ENCODE assay signal across 9 cellular contexts in genomic region chr7:7565746-7566650, GRCh38. TPM values are rescaled to one million over a fixed set of nuclear protein-coding genes. Genes with fewer than 3 reads are reported as not detected.
DNase-seq lines count a peak whose midpoint lies in the region; ATAC-seq and TF ChIP-seq lines count a peak whose summit lies in the region.
"Had no signal": no experiment of that assay in that cellular context is flagged by ENCODE, and none has a peak within 500 bp of the region (broad histone marks: within the 10 kb centered on the region; RNA-seq: fewer than 3 reads in every experiment).

No MANE protein-coding gene starts in this region.

- no peaks in the 10 kb centered on the region for H3K27me3 ChIP-seq in A673 (replicated peaks; ENCODE audit: insufficient read depth, low read depth, low read length, poor library complexity)
- no peaks in the 10 kb centered on the region for H3K27me3 ChIP-seq in stomach smooth muscle (ENCODE audit: control insufficient read depth in 1 of 2, insufficient read depth in 2 of 2, low read length in 2 of 2)

- intact Hi-C loops in A673 (cut with micrococcal nuclease; ENCODE audit: unreplicated experiment), result no loop called here

- CTCF ChIA-PET in A673 (lab: Charles Lee), result no interaction called here

- DNase-seq in A673 (ENCODE audit: low spot score), result no peak
- DNase-seq in NK-92 treated with Interleukin-12 subunit alpha and Interleukin-12 subunit beta, amount 100 ng/mL, for 24 hours (lab: John Stamatoyannopoulos, UW), result no peak
- DNase-seq in cerebellar cortex (ENCODE audit: low spot score), result no peak

- H3K27ac ChIP-seq in A673 (ENCODE audit: low read depth, low read length, poor library complexity, severe bottlenecking), result peak overlapping the region; percentile 94
- H3K27ac ChIP-seq in stomach smooth muscle (ENCODE audit: low read length), result peak overlapping the region; percentile 69

- no TSS peak for BruUV-seq in A673 (replicated peaks; lab: Mats Ljungman, UMichigan)

- H3K9me3 ChIP-seq in A673 (ENCODE audit: low read depth, low read length, poor library complexity, severe bottlenecking) (no peaks in the 10 kb centered on the region), stomach smooth muscle (ENCODE audit: control insufficient read depth in 2 of 2, low read length in 2 of 2) (no peaks in the 10 kb centered on the region)

- ATAC-seq in GM18909 (IDR thresholded peaks at IDR 0.05; ENCODE audit: poor library complexity, unreplicated experiment) (peak; percentile 33), HG03097 (IDR thresholded peaks at IDR 0.05; ENCODE audit: low FRiP score, unreplicated experiment) (peak; percentile 25), SK-N-SH treated with all-trans-retinoic acid at 6 μM for 48 hours (peak; percentile 2)

- H3K4me1 ChIP-seq in A673 (ENCODE audit: insufficient read depth, low read length, poor library complexity, severe bottlenecking), result peaks cover 26% of the 10 kb centered on the region
- peaks cover 13% of the 10 kb centered on the region for H3K4me1 ChIP-seq in stomach smooth muscle (ENCODE audit: control insufficient read depth, insufficient read depth, low read length)

- TF ChIP-seq CTCF in A673 (conservative IDR thresholded peaks at IDR 0.05; ENCODE audit: low read depth, low read length), result no peak

- H3K4me3 ChIP-seq in A673 (ENCODE audit: low read depth, low read length, poor library complexity, severe bottlenecking), result peak overlapping the region; percentile 93
- H3K4me3 ChIP-seq in iPS-11a (ENCODE audit: low read depth, low read length), result peak overlapping the region; percentile 2
- peak overlapping the region; percentile 83 to 85 for H3K4me3 ChIP-seq in stomach smooth muscle (ENCODE audit: low read length in 2 of 2)

- H3K36me3 ChIP-seq in A673 (ENCODE audit: insufficient read depth, low read length, poor library complexity, severe bottlenecking) (no peaks in the 10 kb centered on the region), stomach smooth muscle (ENCODE audit: control insufficient read depth in 2 of 2, insufficient read depth in 2 of 2, low read length in 2 of 2) (no peaks in the 10 kb centered on the region)

- peak overlapping the region; percentile 88 to 92 for H3K9ac ChIP-seq in stomach smooth muscle (ENCODE audit: low read length in 2 of 2)

- POLR2A ChIA-PET in A673 (lab: Charles Lee; ENCODE audit: low non-redundant PET), result no interaction called here

TF ChIP-seq in SK-N-SH treated with all-trans-retinoic acid at 6 μM for 48 hours, 23 proteins besides CTCF, POLR2A, EP300 and RAD21:
- TF ChIP-seq ZFP3 (CRISPR knock-in tag; IDR thresholded peaks at IDR 0.05) (no peak), GLIS3 (CRISPR knock-in tag; IDR thresholded peaks at IDR 0.05) (no peak), TOX (CRISPR knock-in tag; IDR thresholded peaks at IDR 0.05; ENCODE audit: borderline replicate concordance) (no peak), PPARA (CRISPR knock-in tag; IDR thresholded peaks at IDR 0.05; ENCODE audit: borderline replicate concordance) (no peak), ZNF70 (CRISPR knock-in tag; IDR thresholded peaks at IDR 0.05) (no peak), ISL1 (CRISPR knock-in tag; IDR thresholded peaks at IDR 0.05) (no peak), ARNTL (CRISPR knock-in tag; IDR thresholded peaks at IDR 0.05; ENCODE audit: borderline replicate concordance, low read depth) (no peak), RARB (CRISPR knock-in tag; IDR thresholded peaks at IDR 0.05) (no peak), CSRNP3 (CRISPR knock-in tag; IDR thresholded peaks at IDR 0.05) (no peak), TCF4 (CRISPR knock-in tag; IDR thresholded peaks at IDR 0.05; ENCODE audit: borderline replicate concordance) (no peak), BACH2 (CRISPR knock-in tag; IDR thresholded peaks at IDR 0.05; ENCODE audit: borderline replicate concordance) (no peak), PATZ1 (CRISPR knock-in tag; IDR thresholded peaks at IDR 0.05; ENCODE audit: borderline replicate concordance) (no peak), CSDC2 (CRISPR knock-in tag; IDR thresholded peaks at IDR 0.05) (no peak), SNAI2 (CRISPR knock-in tag; IDR thresholded peaks at IDR 0.05) (no peak), ZNF565 (CRISPR knock-in tag; conservative IDR thresholded peaks at IDR 0.05; ENCODE audit: low read depth) (no peak), ESRRG (CRISPR knock-in tag; IDR thresholded peaks at IDR 0.05) (no peak), ZFP30 (CRISPR knock-in tag; IDR thresholded peaks at IDR 0.05) (no peak)

RNA-seq across cellular contexts. Expression of gene MIOS, which starts 0.7 kb away (rescaled TPM):
- 19.2 and 21.0 TPM in 2 replicates for total RNA-seq in A673 (2021)

RNA-seq across cellular contexts. Expression of gene COL28A1, which starts 30.3 kb away (rescaled TPM):
- 0.22 and 0.34 TPM in 2 replicates for total RNA-seq in A673 (2021)
- total RNA-seq: glomerular endothelial cell had no signal

Comparison
In these comparisons a context has a peak if more than half of its experiments do, and no peak if none do; other contexts are left out.
1. H3K4me3 ChIP-seq: peak in every context shown above with its lines; median percentile 93 in A673; 84 in stomach smooth muscle; 2 in iPS-11a.